In the genomic region with DNA sequence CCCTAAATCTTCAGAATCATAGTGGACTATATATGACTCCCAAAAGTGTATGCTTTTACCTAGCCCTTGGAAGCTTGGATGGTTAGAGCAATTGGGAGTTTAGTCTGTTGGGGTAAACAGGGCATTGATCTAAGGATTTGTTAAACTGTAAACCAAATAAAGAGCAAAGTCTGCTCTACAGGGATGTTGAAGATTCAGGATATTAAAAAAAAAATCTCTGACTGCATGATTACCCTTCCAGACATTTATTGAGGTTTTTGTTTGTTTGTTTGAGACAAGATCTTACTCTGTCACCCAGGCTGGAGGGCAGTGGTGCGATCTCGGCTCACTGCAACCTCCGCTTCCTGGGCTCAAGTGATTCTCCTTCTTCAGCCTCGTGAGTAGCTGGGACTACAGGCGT, we compare ENCODE assay signal across 23 cellular contexts. TPM values are rescaled to one million over a fixed set of nuclear protein-coding genes. Genes with fewer than 3 reads are reported as not detected.
DNase-seq lines count a peak whose midpoint lies in the region; ATAC-seq, FAIRE-seq and TF ChIP-seq lines count a peak whose summit lies in the region.
"Had no signal": no experiment of that assay in that cellular context is flagged by ENCODE, and none has a peak within 500 bp of the region (broad histone marks: within the 10 kb centered on the region; RNA-seq: fewer than 3 reads in every experiment).

No MANE protein-coding gene starts in this region.

- POLR2A ChIA-PET in A549 (lab: Yijun Ruan, JAX): no interaction called here
- POLR2A ChIA-PET in PC-9 (lab: Charles Lee; ENCODE audit: unreplicated experiment): no interaction called here

- 53% methylated on average over 5 of the region's 5 CpGs for WGBS in A549 (ENCODE audit: missing lambda C conversion rate)
- WGBS in neuronal stem cell (ENCODE audit: extremely low coverage in 2 of 2, insufficient read length in 2 of 2, insufficient replicate concordance in 1 of 2), 2 donors: no CpG with 5 or more reads among the region's 5 CpGs

- H3K23ac ChIP-seq in neuronal stem cell (ENCODE audit: low read depth, low read length, poor library complexity): no peak overlapping the region

- no TSS peak for BruUV-seq in PC-9 (replicated peaks; lab: Mats Ljungman, UMichigan)

- H2BK15ac ChIP-seq in neuronal stem cell (ENCODE audit: low read length): no peak overlapping the region

- FAIRE-seq in A549 (lab: Jason Lieb, UNC): no peak
- FAIRE-seq: HTR-8/SVneo had no signal

- no peak overlapping the region for H3K4ac ChIP-seq in neuronal stem cell (ENCODE audit: low read length)

- H3K27ac ChIP-seq in A549 (peak overlapping the region; percentile 20 to 86; a peak in 4 of 6 replicates), PC-9 (no peak overlapping the region), iPS-20b (ENCODE audit: low read length) (peak overlapping the region; percentile 63), neuronal stem cell (replicated peaks; ENCODE audit: low read length) (peak overlapping the region; percentile 94)
- H3K27ac ChIP-seq: C4-2B, skin epidermis had no signal

- H3K4me3 ChIP-seq in A549: no peak overlapping the region
- no peak overlapping the region for H3K4me3 ChIP-seq in PC-9
- H3K4me3 ChIP-seq in iPS-20b (ENCODE audit: low read length): peak overlapping the region; percentile 19; the same call in 1 of the 2 replicates
- H3K4me3 ChIP-seq in neuronal stem cell (ENCODE audit: low read length in 2 of 2): no peak overlapping the region
- H3K4me3 ChIP-seq: heart right ventricle, ovary, skin epidermis, suprapubic skin had no signal

- no peak for TF ChIP-seq CTCF in A549 (IDR thresholded peaks at IDR 0.05)
- no peak for TF ChIP-seq CTCF in PC-9 (conservative IDR thresholded peaks at IDR 0.05)

- H3K27me3 ChIP-seq in PC-9 (ENCODE audit: insufficient read depth, low read depth) (no peaks in the 10 kb centered on the region), iPS-20b (ENCODE audit: insufficient read depth, low read length) (no peaks in the 10 kb centered on the region), neuronal stem cell (ENCODE audit: control insufficient read depth in 3 of 3, insufficient read depth in 3 of 3, low read depth in 1 of 3, low read length in 3 of 3) (no peaks in the 10 kb centered on the region)
- H3K27me3 ChIP-seq: heart right ventricle, ovary, suprapubic skin had no signal

- H3F3A ChIP-seq in PC-9 (ENCODE audit: insufficient read depth, low read depth): peaks cover 15% of the 10 kb centered on the region; the same call in 1 of the 2 replicates

- no peak overlapping the region for H2BK5ac ChIP-seq in neuronal stem cell (ENCODE audit: low read length)

- H4K91ac ChIP-seq in neuronal stem cell (ENCODE audit: low read depth, low read length, poor library complexity): no peak overlapping the region

- no peaks in the 10 kb centered on the region for H3K9me2 ChIP-seq in PC-9 (ENCODE audit: insufficient read depth)

- H3K36me3 ChIP-seq in PC-9 (ENCODE audit: low read depth) (no peaks in the 10 kb centered on the region), iPS-20b (ENCODE audit: insufficient read depth, low read depth, low read length) (peaks cover 24% of the 10 kb centered on the region), neuronal stem cell (replicated peaks in 1 of 2; ENCODE audit: control insufficient read depth in 2 of 2, insufficient read depth in 2 of 2, low read length in 2 of 2) (peaks cover 1 to 19% of the 10 kb centered on the region in 2 donors)
- H3K36me3 ChIP-seq: ovary, suprapubic skin had no signal

- no peak overlapping the region for H3K18ac ChIP-seq in neuronal stem cell (ENCODE audit: low read length)

- H3K79me2 ChIP-seq in PC-9 (ENCODE audit: low read depth): peaks cover 29% of the 10 kb centered on the region

- ATAC-seq in A549: no peak
- no peak for ATAC-seq in GM18858 (IDR thresholded peaks at IDR 0.05; ENCODE audit: unreplicated experiment)
- no peak for ATAC-seq in HG03520 (IDR thresholded peaks at IDR 0.05; ENCODE audit: unreplicated experiment)
- ATAC-seq: activated T-helper 17 cell treated with anti-CD3 and anti-CD28 coated beads, Interleukin-2, amount 50 U/mL, for 72 hours; heart right ventricle had no signal

- H3K4me1 ChIP-seq in A549 (peaks cover 55% of the 10 kb centered on the region), PC-9 (replicated peaks; ENCODE audit: insufficient read depth) (peaks cover 38% of the 10 kb centered on the region), iPS-20b (ENCODE audit: insufficient read depth, low read length) (peaks cover 84% of the 10 kb centered on the region), neuronal stem cell (ENCODE audit: control insufficient read depth in 2 of 2, insufficient read depth in 1 of 2, low read depth in 1 of 2, low read length in 2 of 2) (peaks cover 40 to 51% of the 10 kb centered on the region in 2 donors)

- intact Hi-C loops in PC-9 (cut with micrococcal nuclease; ENCODE audit: unreplicated experiment): no loop called here

- TF ChIP-seq POLR2A in A549 (IDR thresholded peaks at IDR 0.05; ENCODE audit: low read length): no peak

- no peak for DNase-seq in A549 (ENCODE audit: low read depth in 1 of 2, low spot score in 1 of 2)
- no peak for DNase-seq in PC-9
- no peak for DNase-seq in neuronal stem cell (ENCODE audit: low spot score)
- no peak for DNase-seq in NK-92 (lab: John Stamatoyannopoulos, UW; ENCODE audit: unreplicated experiment)
- no peak for DNase-seq in mesenteric fat pad (ENCODE audit: low spot score)
- DNase-seq: activated CD4-positive, CD25-positive, alpha-beta regulatory T cell treated with anti-CD3 and anti-CD28 coated beads, Interleukin-2, amount 50 U/mL, for 72 hours; central memory CD4-positive, alpha-beta T cell; effector CD8-positive, alpha-beta T cell; GDM1; heart right ventricle; NCI-H1436; NCI-H748 treated with DMSO at 0.1 percent for 48 hours; ovary; stimulated activated CD8-positive, alpha-beta memory T cell treated with anti-CD3 and anti-CD28 coated beads, Interleukin-4, amount 100 ng/mL, for 48 hours; T-helper 9 cell had no signal

- no peak overlapping the region for H2BK120ac ChIP-seq in neuronal stem cell (ENCODE audit: low read depth, low read length)

- no peak overlapping the region for H3K14ac ChIP-seq in neuronal stem cell (ENCODE audit: low read length)

- H4K8ac ChIP-seq in neuronal stem cell (ENCODE audit: low read depth, low read length): no peak overlapping the region

- H2AK5ac ChIP-seq in neuronal stem cell (ENCODE audit: low read depth, low read length): no peak overlapping the region

- no peaks in the 10 kb centered on the region for H4K20me1 ChIP-seq in PC-9 (ENCODE audit: insufficient read depth)

- H3K4me2 ChIP-seq in A549 (peak overlapping the region; percentile 54; the same call in 2 of the 3 replicates), PC-9 (peak overlapping the region; percentile 33), neuronal stem cell (ENCODE audit: insufficient read depth, low read length, poor library complexity, severe bottlenecking) (peak overlapping the region; percentile 19)

- H3K9ac ChIP-seq in iPS-20b (ENCODE audit: low read depth, low read length) (peak overlapping the region; percentile 58; the same call in 1 of the 2 replicates), neuronal stem cell (ENCODE audit: low read depth, low read length, poor library complexity) (peak overlapping the region; percentile 0)

- H2AFZ ChIP-seq in PC-9 (no peak overlapping the region), neuronal stem cell (ENCODE audit: low read length) (no peak overlapping the region)

- CTCF ChIA-PET in A549 (lab: Yijun Ruan, JAX) (interaction anchor here (0.9 to 2.6 kb wide), 2 partner anchors 10 to 197 kb away, joined by 4 to 11 read pairs; no protein-coding TSS in a partner anchor), PC-9 (lab: Charles Lee) (no interaction called here)

- no peaks in the 10 kb centered on the region for H3K9me3 ChIP-seq in A549
- no peaks in the 10 kb centered on the region for H3K9me3 ChIP-seq in PC-9 (ENCODE audit: insufficient read depth, low read depth)
- no peaks in the 10 kb centered on the region for H3K9me3 ChIP-seq in iPS-20b (ENCODE audit: insufficient read depth, low read depth, low read length)
- no peaks in the 10 kb centered on the region for H3K9me3 ChIP-seq in neuronal stem cell (replicated peaks in 1 of 2; ENCODE audit: control insufficient read depth in 2 of 2, insufficient read depth in 1 of 2, low read depth in 1 of 2, low read length in 2 of 2)
- H3K9me3 ChIP-seq: heart right ventricle, ovary, suprapubic skin had no signal

- no peak for TF ChIP-seq RAD21 in A549 (conservative IDR thresholded peaks at IDR 0.05 in 1 of 2, IDR thresholded peaks at IDR 0.05 in 1 of 2)

- H3K79me1 ChIP-seq in neuronal stem cell (ENCODE audit: low read depth, low read length): peaks cover 7% of the 10 kb centered on the region

- no peak overlapping the region for H2BK12ac ChIP-seq in neuronal stem cell (ENCODE audit: low read length)

- TF ChIP-seq EP300 in A549 (IDR thresholded peaks at IDR 0.05): no peak

TF ChIP-seq in A549, 52 proteins besides CTCF, POLR2A, EP300 and RAD21 (continues in another document):
- TF ChIP-seq, protein P1, sequence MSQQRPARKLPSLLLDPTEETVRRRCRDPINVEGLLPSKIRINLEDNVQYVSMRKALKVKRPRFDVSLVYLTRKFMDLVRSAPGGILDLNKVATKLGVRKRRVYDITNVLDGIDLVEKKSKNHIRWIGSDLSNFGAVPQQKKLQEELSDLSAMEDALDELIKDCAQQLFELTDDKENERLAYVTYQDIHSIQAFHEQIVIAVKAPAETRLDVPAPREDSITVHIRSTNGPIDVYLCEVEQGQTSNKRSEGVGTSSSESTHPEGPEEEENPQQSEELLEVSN (IDR thresholded peaks at IDR 0.05; ENCODE audit: borderline replicate concordance, low read depth): no peak
- TF ChIP-seq MAFK (IDR thresholded peaks at IDR 0.05; ENCODE audit: partially characterized antibody) (no peak), JUNB (IDR thresholded peaks at IDR 0.05) (no peak), POLR2AphosphoS2 (conservative IDR thresholded peaks at IDR 0.05; ENCODE audit: low read length) (no peak), ZNF302 (CRISPR knock-in tag; IDR thresholded peaks at IDR 0.05) (no peak), ZFP36 (IDR thresholded peaks at IDR 0.05; ENCODE audit: borderline replicate concordance, partially characterized antibody) (no peak), HDAC2 (IDR thresholded peaks at IDR 0.05) (no peak), SREBF2 (IDR thresholded peaks at IDR 0.05) (no peak), TFCP2L1 (CRISPR knock-in tag; IDR thresholded peaks at IDR 0.05) (no peak), HOXB5 (CRISPR knock-in tag; IDR thresholded peaks at IDR 0.05) (no peak), JUN (IDR thresholded peaks at IDR 0.05) (no peak), CHD4 (IDR thresholded peaks at IDR 0.05; ENCODE audit: borderline replicate concordance) (no peak)

RNA-seq across cellular contexts. Expression of a gene that starts 31.6 kb away (rescaled TPM):
- polyA plus RNA-seq in A549 (2011; rRNA removed) (61.5 and 62.8 TPM in 2 replicates), A549 (2017; fragmentation: RNase III; extraction: RNeasy Plus Mini Kit Qiagen cat#74134 plus additional on column Dnase treatment) (46.5 to 53.4 TPM (median 47.8 TPM) in 3 replicates)
- 32.7 and 37.4 TPM in 2 replicates for polyA plus RNA-seq in A549 (2012; cell fraction: cytosol; rRNA removed)
- polyA plus RNA-seq in A549 (2012; cell fraction: nucleus; rRNA removed): 28.1 and 30.0 TPM in 2 replicates
- polyA minus RNA-seq in A549 (2011; rRNA and poly(A)+ RNA removed): 101 and 102 TPM in 2 replicates
- total RNA-seq in PC-9 (2021) (44.5 and 57.7 TPM in 2 replicates), mesenteric fat pad (87.2 TPM)
- polyA plus RNA-seq in neuronal stem cell (2013, experiment 1 of 2): 53.3 TPM
- 55.6 TPM for polyA plus RNA-seq in neuronal stem cell (2013, experiment 2 of 2)
